In genomic region chr16:5069854-5070253, GRCh38 we compare ENCODE assay signal across 12 cellular contexts. TPM values are rescaled to one million over a fixed set of nuclear protein-coding genes. Genes with fewer than 3 reads are reported as not detected.
"Had no signal": no experiment of that assay in that cellular context is flagged by ENCODE, and none has a peak within 500 bp of the region (broad histone marks: within the 10 kb centered on the region; RNA-seq: fewer than 3 reads in every experiment).

No MANE protein-coding gene starts in this region.

- H3K4me1 ChIP-seq: SJCRH30 had no signal

- ATAC-seq: left cardiac atrium had no signal

- H3K27ac Mint-ChIP-seq: activated naive CD4-positive, alpha-beta T cell treated with anti-CD3 and anti-CD28 coated beads for 36 hours had no signal

- H3K27ac ChIP-seq: ovary, SJCRH30, transverse colon had no signal

- H3K4me3 ChIP-seq: ovary, SJCRH30, transverse colon had no signal

- H3K9me3 Mint-ChIP-seq: activated naive CD4-positive, alpha-beta T cell treated with anti-CD3 and anti-CD28 coated beads for 36 hours; central memory CD8-positive, alpha-beta T cell had no signal

- H3K4me3 Mint-ChIP-seq: activated naive CD4-positive, alpha-beta T cell treated with anti-CD3 and anti-CD28 coated beads for 36 hours had no signal

- H3K27me3 Mint-ChIP-seq: central memory CD8-positive, alpha-beta T cell had no signal

- DNase-seq: activated CD4-positive, alpha-beta T cell treated with anti-CD3 and anti-CD28 coated beads for 1 hour; activated CD4-positive, alpha-beta T cell treated with anti-CD3 and anti-CD28 coated beads, Interleukin-2, amount 50 U/mL, for 48 hours; activated naive CD4-positive, alpha-beta T cell treated with anti-CD3 and anti-CD28 coated beads for 36 hours; left cardiac atrium; ovary; SJCRH30; transverse colon had no signal

- H3K27me3 ChIP-seq: ovary, transverse colon had no signal

- H3K9me3 ChIP-seq: ovary, SJCRH30, transverse colon had no signal

- H3K36me3 ChIP-seq: ovary, SJCRH30, transverse colon had no signal

RNA-seq across cellular contexts. Expression of gene C16orf89, which starts 4.1 kb away (rescaled TPM):
- total RNA-seq: activated naive CD4-positive, alpha-beta T cell treated with anti-CD3 and anti-CD28 coated beads for 36 hours; epithelial cell of proximal tubule; lung microvascular endothelial cell; mononuclear cell; SJCRH30 had no signal
- polyA plus RNA-seq: neural cell had no signal
